In genomic region chr15:51799174-51799907, GRCh38 we compare ENCODE assay signal across 23 cellular contexts.
"Had no signal": no experiment of that assay in that cellular context is flagged by ENCODE, and none has a peak within 500 bp of the region (broad histone marks: within the 10 kb centered on the region; RNA-seq: fewer than 3 reads in every experiment).

No MANE protein-coding gene starts in this region.

- H3K4me3 Mint-ChIP-seq: activated CD4-positive, alpha-beta T cell treated with anti-CD3 and anti-CD28 coated beads, Interleukin-2, amount 10 ng/mL, durations not matched to agents 7 days and 5 days; activated CD8-positive, alpha-beta memory T cell treated with anti-CD3 and anti-CD28 coated beads, Interleukin-2, amount 10 ng/mL, durations not matched to agents 7 days and 5 days; activated CD8-positive, alpha-beta T cell treated with anti-CD3 and anti-CD28 coated beads for 36 hours; activated naive CD8-positive, alpha-beta T cell; memory B cell; stimulated activated naive CD8-positive, alpha-beta T cell treated with anti-CD3 and anti-CD28 coated beads, Interleukin-15, amount 100 ng/mL, for 72 hours; T-helper 2 cell treated with Interferon-gamma antibody and Interleukin-4, amounts not matched to agents 5 μg/mL and 100 μg/mL, for 36 hours had no signal

- H3K4me1 ChIP-seq: adrenal gland, ascending aorta, esophagus muscularis mucosa, gastrocnemius medialis, prostate gland, tibial artery, vagina had no signal

- H3K4me1 Mint-ChIP-seq: stimulated activated naive CD8-positive, alpha-beta T cell treated with anti-CD3 and anti-CD28 coated beads, Interleukin-15, amount 100 ng/mL, for 72 hours had no signal

- DNase-seq: activated CD4-positive, alpha-beta T cell treated with anti-CD3 and anti-CD28 coated beads, Interleukin-2, amount 10 ng/mL, durations not matched to agents 7 days and 5 days; activated CD4-positive, CD25-positive, alpha-beta regulatory T cell treated with anti-CD3 and anti-CD28 coated beads, Interleukin-2, amount 50 U/mL, for 72 hours; activated CD8-positive, alpha-beta memory T cell treated with anti-CD3 and anti-CD28 coated beads, Interleukin-2, amount 10 ng/mL, durations not matched to agents 7 days and 5 days; activated CD8-positive, alpha-beta T cell treated with anti-CD3 and anti-CD28 coated beads for 36 hours; activated naive CD4-positive, alpha-beta T cell; adrenal gland; brain microvascular endothelial cell; effector memory CD4-positive, alpha-beta T cell; gastrocnemius medialis; mucosa of descending colon; stimulated activated CD4-positive, alpha-beta T cell treated with anti-CD3 and anti-CD28 coated beads, Interleukin-4, amount 100 ng/mL, for 4 hours; stimulated activated naive CD8-positive, alpha-beta T cell treated with anti-CD3 and anti-CD28 coated beads, Interleukin-15, amount 100 ng/mL, for 72 hours; tibial artery had no signal

- H3K9me3 ChIP-seq: adrenal gland, ascending aorta, esophagus muscularis mucosa, gastrocnemius medialis, mucosa of descending colon, prostate gland, right atrium auricular region, tibial artery, vagina had no signal

- H3K36me3 ChIP-seq: adrenal gland, brain microvascular endothelial cell, gastrocnemius medialis, prostate gland had no signal

- H3K27ac ChIP-seq: adrenal gland, ascending aorta, brain microvascular endothelial cell, esophagus muscularis mucosa, gastrocnemius medialis, prostate gland, right atrium auricular region, tibial artery, vagina, VCaP had no signal

- H3K36me3 Mint-ChIP-seq: activated CD8-positive, alpha-beta memory T cell treated with anti-CD3 and anti-CD28 coated beads, Interleukin-2, amount 10 ng/mL, durations not matched to agents 7 days and 5 days had no signal

- ATAC-seq: activated CD8-positive, alpha-beta memory T cell treated with anti-CD3 and anti-CD28 coated beads, Interleukin-2, amount 10 ng/mL, durations not matched to agents 7 days and 5 days; activated CD8-positive, alpha-beta T cell treated with anti-CD3 and anti-CD28 coated beads for 36 hours; gastrocnemius medialis; mucosa of descending colon; stimulated activated naive CD8-positive, alpha-beta T cell treated with anti-CD3 and anti-CD28 coated beads, Interleukin-15, amount 100 ng/mL, for 72 hours had no signal

- H3K9me3 Mint-ChIP-seq: activated CD4-positive, alpha-beta T cell treated with anti-CD3 and anti-CD28 coated beads, Interleukin-2, amount 10 ng/mL, durations not matched to agents 7 days and 5 days; activated CD8-positive, alpha-beta T cell treated with anti-CD3 and anti-CD28 coated beads for 36 hours; activated T-helper 2 cell treated with anti-CD3 and anti-CD28 coated beads, Interferon-gamma antibody, Interleukin-2, Interleukin-4, amounts not matched to agents 10 μg/mL and 5 μg/mL and 100 μg/mL, durations not matched to agents 14 hours and 24 hours and 36 hours; memory B cell; stimulated activated naive CD8-positive, alpha-beta T cell treated with anti-CD3 and anti-CD28 coated beads, Interleukin-15, amount 100 ng/mL, for 72 hours; T-helper 2 cell treated with Interferon-gamma antibody and Interleukin-4, amounts not matched to agents 5 μg/mL and 100 μg/mL, for 36 hours had no signal

- H3K27me3 Mint-ChIP-seq: activated CD4-positive, alpha-beta T cell treated with anti-CD3 and anti-CD28 coated beads, Interleukin-2, amount 10 ng/mL, durations not matched to agents 7 days and 5 days; activated CD8-positive, alpha-beta memory T cell treated with anti-CD3 and anti-CD28 coated beads, Interleukin-2, amount 10 ng/mL, durations not matched to agents 7 days and 5 days; activated CD8-positive, alpha-beta T cell treated with anti-CD3 and anti-CD28 coated beads for 36 hours; activated naive CD8-positive, alpha-beta T cell; memory B cell; stimulated activated naive CD8-positive, alpha-beta T cell treated with anti-CD3 and anti-CD28 coated beads, Interleukin-15, amount 100 ng/mL, for 72 hours had no signal

- H3K27me3 ChIP-seq: adrenal gland, ascending aorta, brain microvascular endothelial cell, esophagus muscularis mucosa, gastrocnemius medialis, right atrium auricular region, tibial artery, vagina had no signal

- H3K27ac Mint-ChIP-seq: activated CD4-positive, alpha-beta T cell treated with anti-CD3 and anti-CD28 coated beads, Interleukin-2, amount 10 ng/mL, durations not matched to agents 7 days and 5 days; activated CD8-positive, alpha-beta memory T cell treated with anti-CD3 and anti-CD28 coated beads, Interleukin-2, amount 10 ng/mL, durations not matched to agents 7 days and 5 days; activated CD8-positive, alpha-beta T cell treated with anti-CD3 and anti-CD28 coated beads for 36 hours; activated naive CD8-positive, alpha-beta T cell; activated T-helper 2 cell treated with anti-CD3 and anti-CD28 coated beads, Interferon-gamma antibody, Interleukin-2, Interleukin-4, amounts not matched to agents 10 μg/mL and 5 μg/mL and 100 μg/mL, durations not matched to agents 14 hours and 24 hours and 36 hours; memory B cell; stimulated activated naive CD8-positive, alpha-beta T cell treated with anti-CD3 and anti-CD28 coated beads, Interleukin-15, amount 100 ng/mL, for 72 hours; T-helper 2 cell treated with Interferon-gamma antibody and Interleukin-4, amounts not matched to agents 5 μg/mL and 100 μg/mL, for 36 hours had no signal

- H3K4me3 ChIP-seq: adrenal gland, ascending aorta, esophagus muscularis mucosa, gastrocnemius medialis, mucosa of descending colon, prostate gland, right atrium auricular region, tibial artery, vagina had no signal
